30 cellular contexts compared by ENCODE assay signal in genomic region chr1:157147037-157147436, GRCh38. TPM values are rescaled to one million over a fixed set of nuclear protein-coding genes. Genes with fewer than 3 reads are reported as not detected.
A peak's percentile ranks its signal among the peaks of the same experiment; 100 is the strongest.
DNase-seq lines count a peak whose midpoint lies in the region; ATAC-seq, FAIRE-seq and TF ChIP-seq lines count a peak whose summit lies in the region.
"Had no signal": no experiment of that assay in that cellular context is flagged by ENCODE, and none has a peak within 500 bp of the region (broad histone marks: within the 10 kb centered on the region; RNA-seq: fewer than 3 reads in every experiment).

No MANE protein-coding gene starts in this region.

- TF ChIP-seq POLR2A in K562 (conservative IDR thresholded peaks at IDR 0.05), result no peak

- no peak for DNase-seq in activated CD4-positive, alpha-beta T cell treated with anti-CD3 and anti-CD28 coated beads, Interleukin-2, amount 10 ng/mL, durations not matched to agents 24 days and 14 days
- no peak for DNase-seq in activated CD4-positive, alpha-beta T cell treated with anti-CD3 and anti-CD28 coated beads, Interleukin-2, amount 50 U/mL, for 48 hours
- DNase-seq in stimulated activated naive CD8-positive, alpha-beta T cell treated with anti-CD3 and anti-CD28 coated beads, Interleukin-15, Interleukin-2, amounts not matched to agents 100 U/mL and 50 U/mL, for 24 hours, result no peak
- no peak for DNase-seq in K562 (ENCODE audit: extremely low read depth in 1 of 4, low spot score in 3 of 4)
- no peak for DNase-seq in GM19240 (ENCODE audit: insufficient read length, low spot score)
- DNase-seq: 8988T; CD4-positive, CD25-positive, alpha-beta regulatory T cell; H9; KG1; MM.1S; NCI-H1048; NCI-H1417; NCI-H1694; NCI-H2081; NCI-H2227 treated with DMSO at 0.1 percent for 48 hours; NCI-H69; SIG-M5 had no signal

- WGBS in K562 (ENCODE audit: insufficient coverage, low coverage, missing lambda C conversion rate), result 56% methylated on average over 1 of the region's 1 CpG

- H3K79me2 ChIP-seq in K562 (ENCODE audit: control insufficient read depth, insufficient read depth, low read length), result no peaks in the 10 kb centered on the region

- POLR2A ChIA-PET in K562 (lab: Yijun Ruan, JAX), result no interaction called here

- peak overlapping the region; percentile 94 for H2AFZ ChIP-seq in K562 (ENCODE audit: low read depth, low read length)
- H2AFZ ChIP-seq: GM23338 had no signal

- H3K27ac ChIP-seq in K562 (ENCODE audit: extremely low read depth, low read depth, low read length), result peak overlapping the region; percentile 23; the same call in 1 of the 3 replicates
- H3K27ac ChIP-seq: SK-N-MC had no signal

- peak overlapping the region; percentile 9 for H3K27ac Mint-ChIP-seq in activated CD4-positive, alpha-beta T cell treated with anti-CD3 and anti-CD28 coated beads, Interleukin-2, amount 10 ng/mL, durations not matched to agents 24 days and 14 days
- peak overlapping the region; percentile 4 for H3K27ac Mint-ChIP-seq in stimulated activated naive CD8-positive, alpha-beta T cell treated with anti-CD3 and anti-CD28 coated beads, Interleukin-15, Interleukin-2, amounts not matched to agents 100 ng/mL and 50 ng/mL, for 24 hours
- H3K27ac Mint-ChIP-seq: GM23338, H9 had no signal

- TF ChIP-seq RAD21 in K562 (CRISPR knock-in tag; conservative IDR thresholded peaks at IDR 0.05 in 1 of 2, IDR thresholded peaks at IDR 0.05 in 1 of 2), result no peak

- no peaks in the 10 kb centered on the region for H3K9me3 Mint-ChIP-seq in activated CD4-positive, alpha-beta T cell treated with anti-CD3 and anti-CD28 coated beads, Interleukin-2, amount 10 ng/mL, durations not matched to agents 24 days and 14 days
- H3K9me3 Mint-ChIP-seq in stimulated activated naive CD8-positive, alpha-beta T cell treated with anti-CD3 and anti-CD28 coated beads, Interleukin-15, Interleukin-2, amounts not matched to agents 100 ng/mL and 50 ng/mL, for 24 hours, result no peaks in the 10 kb centered on the region
- H3K9me3 Mint-ChIP-seq: CD4-positive, CD25-positive, alpha-beta regulatory T cell; GM23338; H9 had no signal

- no peak overlapping the region for H3K9ac ChIP-seq in K562 (ENCODE audit: insufficient read depth in 1 of 2, low read depth in 2 of 2, low read length in 2 of 2)

- H3K4me1 Mint-ChIP-seq in activated CD4-positive, alpha-beta T cell treated with anti-CD3 and anti-CD28 coated beads, Interleukin-2, amount 10 ng/mL, durations not matched to agents 24 days and 14 days, result peaks cover 29% of the 10 kb centered on the region
- peaks cover 38% of the 10 kb centered on the region for H3K4me1 Mint-ChIP-seq in stimulated activated naive CD8-positive, alpha-beta T cell treated with anti-CD3 and anti-CD28 coated beads, Interleukin-15, Interleukin-2, amounts not matched to agents 100 ng/mL and 50 ng/mL, for 24 hours (ENCODE audit: low read depth)

- TF ChIP-seq EP300 in K562 (IDR thresholded peaks at IDR 0.05; ENCODE audit: low read length), result no peak

- no peaks in the 10 kb centered on the region for H3K9me1 ChIP-seq in K562 (ENCODE audit: control insufficient read depth, insufficient read depth, low read length)

- in situ Hi-C loops in K562 (cut with MboI), result no loop called here

- TF ChIP-seq CTCF in K562 (IDR thresholded peaks at IDR 0.05 in 2 of 3, conservative IDR thresholded peaks at IDR 0.05 in 1 of 3; ENCODE audit: insufficient read depth in 2 of 3, low read depth in 1 of 3, low read length in 3 of 3), result no peak

- no peak for FAIRE-seq in K562 (lab: Jason Lieb, UNC)
- FAIRE-seq: D721Med, GM18507, HTR-8/SVneo, RCC 7860 had no signal

- BruUV-seq in K562 (replicated peaks; lab: Mats Ljungman, UMichigan), result no TSS peak

- peaks cover 4% of the 10 kb centered on the region for H3K27me3 Mint-ChIP-seq in activated CD4-positive, alpha-beta T cell treated with anti-CD3 and anti-CD28 coated beads, Interleukin-2, amount 10 ng/mL, durations not matched to agents 24 days and 14 days
- no peaks in the 10 kb centered on the region for H3K27me3 Mint-ChIP-seq in stimulated activated naive CD8-positive, alpha-beta T cell treated with anti-CD3 and anti-CD28 coated beads, Interleukin-15, Interleukin-2, amounts not matched to agents 100 ng/mL and 50 ng/mL, for 24 hours

- H4K20me1 ChIP-seq in K562 (replicated peaks; ENCODE audit: control insufficient read depth, insufficient read depth, low read length), result no peaks in the 10 kb centered on the region

- intact Hi-C loops in activated CD4-positive, alpha-beta T cell treated with anti-CD3 and anti-CD28 coated beads, Interleukin-2, amount 10 ng/mL, durations not matched to agents 24 days and 14 days (cut with micrococcal nuclease), result loop anchor here (1.0 to 2.0 kb wide), 2 partner anchors 8 to 14 kb away; no protein-coding TSS in a partner anchor
- intact Hi-C loops in K562 (cut with micrococcal nuclease), result no loop called here

- H3K4me2 ChIP-seq in K562 (ENCODE audit: insufficient read depth, low read length), result no peak overlapping the region
- H3K4me2 ChIP-seq: GM23338 had no signal

- H3K27me3 ChIP-seq in K562 (ENCODE audit: control insufficient read depth in 2 of 2, insufficient read depth in 2 of 2, low read length in 2 of 2), result no peaks in the 10 kb centered on the region

- CTCF ChIA-PET in K562 (lab: Yijun Ruan, JAX; ENCODE audit: low intra/inter-chr PET ratio), result interaction anchor here (0.6 kb wide), 1 partner anchor 9 kb away, joined by 3 read pairs; the partner anchor contains the start of gene ETV3

- H3K4me3 Mint-ChIP-seq in activated CD4-positive, alpha-beta T cell treated with anti-CD3 and anti-CD28 coated beads, Interleukin-2, amount 10 ng/mL, durations not matched to agents 24 days and 14 days, result no peak overlapping the region
- H3K4me3 Mint-ChIP-seq in stimulated activated naive CD8-positive, alpha-beta T cell treated with anti-CD3 and anti-CD28 coated beads, Interleukin-15, Interleukin-2, amounts not matched to agents 100 ng/mL and 50 ng/mL, for 24 hours, result no peak overlapping the region
- H3K4me3 Mint-ChIP-seq: CD4-positive, CD25-positive, alpha-beta regulatory T cell; GM23338; H9 had no signal

- no peak overlapping the region for H3K4me3 ChIP-seq in K562
- H3K4me3 ChIP-seq: GM23338, SK-N-MC had no signal

- H3K4me1 ChIP-seq in K562 (replicated peaks in 1 of 2; ENCODE audit: control insufficient read depth in 2 of 2, insufficient read depth in 2 of 2, low read length in 2 of 2), result peaks cover 7 to 44% of the 10 kb centered on the region in 2 experiments; a peak in 4 of 5 replicates

- H3K9me3 ChIP-seq in K562 (replicated peaks; ENCODE audit: control insufficient read depth, insufficient read depth, low read depth, low read length), result no peaks in the 10 kb centered on the region

- ATAC-seq in stimulated activated naive CD8-positive, alpha-beta T cell treated with anti-CD3 and anti-CD28 coated beads, Interleukin-15, Interleukin-2, amounts not matched to agents 100 U/mL and 50 U/mL, for 24 hours, result no peak
- ATAC-seq in K562 (no peak), HG02763 (IDR thresholded peaks at IDR 0.05; ENCODE audit: unreplicated experiment) (no peak), GM21619 (IDR thresholded peaks at IDR 0.05; ENCODE audit: unreplicated experiment) (no peak)
- ATAC-seq: GM23338 had no signal

- H3K36me3 ChIP-seq in K562 (ENCODE audit: control insufficient read depth, insufficient read depth, low read length), result no peaks in the 10 kb centered on the region; the same call in 2 of the 3 replicates

- no peaks in the 10 kb centered on the region for H3K36me3 Mint-ChIP-seq in activated CD4-positive, alpha-beta T cell treated with anti-CD3 and anti-CD28 coated beads, Interleukin-2, amount 10 ng/mL, durations not matched to agents 24 days and 14 days (ENCODE audit: low read depth)
- no peaks in the 10 kb centered on the region for H3K36me3 Mint-ChIP-seq in stimulated activated naive CD8-positive, alpha-beta T cell treated with anti-CD3 and anti-CD28 coated beads, Interleukin-15, Interleukin-2, amounts not matched to agents 100 ng/mL and 50 ng/mL, for 24 hours (ENCODE audit: low read depth)
- H3K36me3 Mint-ChIP-seq: CD4-positive, CD25-positive, alpha-beta regulatory T cell had no signal

RNA-seq across cellular contexts. Expression of gene ETV3, which starts 8.8 kb away (rescaled TPM):
- total RNA-seq in activated CD4-positive, alpha-beta T cell treated with anti-CD3 and anti-CD28 coated beads, Interleukin-2, amount 10 ng/mL, durations not matched to agents 24 days and 14 days, result 40.4 and 41.3 TPM in 2 replicates
- 21.7 and 44.9 TPM in 2 replicates for total RNA-seq in K562 (2011; cell fraction: chromatin; rRNA removed; ENCODE audit: low replicate concordance)
- 14.7 and 15.8 TPM in 2 replicates for total RNA-seq in K562 (2011; cell fraction: nucleolus; rRNA removed)
- 33.9 and 53.1 TPM in 2 replicates for total RNA-seq in K562 (2011; cell fraction: nucleoplasm; rRNA removed)
- total RNA-seq in K562 (2014; rRNA removed), result 6.4 and 8.4 TPM in 2 replicates
- total RNA-seq in K562 (2014; rRNA removed; fragmentation: Illumina TruSeq; extraction: Trizol), result 10.7 and 11.4 TPM in 2 replicates
- 10.4 and 11.2 TPM in 2 replicates for total RNA-seq in K562 (2015; rRNA removed; fragmentation: Illumina TruSeq; extraction: Trizol)
- total RNA-seq in K562 (2021), result 13.9 and 16.0 TPM in 2 replicates
- polyA plus RNA-seq in K562 (2011; rRNA removed), result 7.7 and 9.0 TPM in 2 replicates
- polyA plus RNA-seq in K562 (2011; cell fraction: cytosol; rRNA removed), result 5.0 and 6.0 TPM in 2 replicates
- 8.2 and 8.4 TPM in 2 replicates for polyA plus RNA-seq in K562 (2011; cell fraction: nucleus; rRNA removed)
- 6.9 and 8.4 TPM in 2 replicates for polyA plus RNA-seq in K562 (2012)
- polyA plus RNA-seq in K562 (2014; fragmentation: Illumina TruSeq; extraction: Trizol), result 8.2 and 9.1 TPM in 2 replicates
- polyA plus RNA-seq in K562 (2014; fragmentation: Nextera tagmentation; extraction: Ambion mirVana), result 1 to 10 TPM; 3.1 to 5.4 TPM
- 7.2 TPM in 2 replicates for polyA plus RNA-seq in K562 (2014; rRNA removed)
- 25.5 and 30.0 TPM in 2 replicates for polyA minus RNA-seq in K562 (2011; rRNA and poly(A)+ RNA removed)
- 8.7 and 10.9 TPM in 2 replicates for polyA minus RNA-seq in K562 (2011; cell fraction: cytosol; rRNA and poly(A)+ RNA removed)
- 13.2 and 23.4 TPM in 2 replicates for polyA minus RNA-seq in K562 (2011; cell fraction: nucleus; rRNA and poly(A)+ RNA removed)

RNA-seq across cellular contexts. Expression of gene ETV3L, which starts 47.4 kb away (rescaled TPM):
- total RNA-seq in activated CD4-positive, alpha-beta T cell treated with anti-CD3 and anti-CD28 coated beads, Interleukin-2, amount 10 ng/mL, durations not matched to agents 24 days and 14 days, result not detected in 2 replicates
- total RNA-seq in K562 (2011; cell fraction: chromatin; rRNA removed; ENCODE audit: low replicate concordance), result not detected in 2 replicates
- total RNA-seq in K562 (2011; cell fraction: nucleolus; rRNA removed), result not detected in 2 replicates
- total RNA-seq in K562 (2011; cell fraction: nucleoplasm; rRNA removed), result not detected in 2 replicates
- not detected in 2 replicates for total RNA-seq in K562 (2014; rRNA removed)
- not detected in 2 replicates for total RNA-seq in K562 (2014; rRNA removed; fragmentation: Illumina TruSeq; extraction: Trizol)
- total RNA-seq in K562 (2015; rRNA removed; fragmentation: Illumina TruSeq; extraction: Trizol), result not detected in 2 replicates
- not detected in 2 replicates for total RNA-seq in K562 (2021)
- not detected in 2 replicates for polyA plus RNA-seq in K562 (2011; rRNA removed)
- not detected in 2 replicates for polyA plus RNA-seq in K562 (2011; cell fraction: cytosol; rRNA removed)
- polyA plus RNA-seq in K562 (2011; cell fraction: nucleus; rRNA removed), result 0.09 TPM in 1 of 2 replicates, not detected in the other
- polyA plus RNA-seq in K562 (2012), result not detected in 2 replicates
- not detected in 2 replicates for polyA plus RNA-seq in K562 (2014; fragmentation: Illumina TruSeq; extraction: Trizol)
- not detected for polyA plus RNA-seq in K562 (2014; fragmentation: Nextera tagmentation; extraction: Ambion mirVana)
- not detected in 2 replicates for polyA plus RNA-seq in K562 (2014; rRNA removed)
- not detected in 2 replicates for polyA minus RNA-seq in K562 (2011; rRNA and poly(A)+ RNA removed)
- not detected in 2 replicates for polyA minus RNA-seq in K562 (2011; cell fraction: cytosol; rRNA and poly(A)+ RNA removed)
- not detected in 2 replicates for polyA minus RNA-seq in K562 (2011; cell fraction: nucleus; rRNA and poly(A)+ RNA removed)
- total RNA-seq: CD4-positive, CD25-positive, alpha-beta regulatory T cell; Daoy; G401; GM23338; NCI-H460 had no signal
- polyA plus RNA-seq: BJ; CD4-positive, CD25-positive, alpha-beta regulatory T cell; GM23338 had no signal
